ENCODE assay signal across 9 cellular contexts in the genomic region with DNA sequence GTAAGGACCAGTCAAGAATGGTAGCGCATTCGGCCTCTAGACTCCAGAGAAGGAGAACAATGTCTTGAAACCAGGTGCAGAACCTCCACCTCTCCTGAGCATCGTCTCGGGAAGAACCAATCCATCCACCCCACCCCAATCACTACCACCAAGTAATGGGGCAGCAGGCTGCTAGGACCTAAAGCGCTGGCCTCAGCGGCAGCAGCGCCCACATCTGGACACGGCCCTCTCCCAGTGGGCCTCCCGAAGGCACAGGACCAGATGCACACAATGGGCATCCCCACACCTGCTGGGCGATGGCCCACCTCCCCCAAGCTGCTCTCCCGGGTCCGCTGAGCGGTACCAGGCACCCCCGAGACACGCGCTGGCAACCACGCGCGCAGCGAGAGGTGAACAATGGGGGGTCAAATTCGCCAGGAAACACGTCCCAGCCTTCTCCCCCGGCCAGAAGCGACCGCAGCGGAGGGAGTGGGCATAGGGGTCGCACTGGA. TPM values are rescaled to one million over a fixed set of nuclear protein-coding genes. Genes with fewer than 3 reads are reported as not detected.
DNase-seq lines count a peak whose midpoint lies in the region; ATAC-seq, FAIRE-seq and TF ChIP-seq lines count a peak whose summit lies in the region.
"Had no signal": no experiment of that assay in that cellular context is flagged by ENCODE, and none has a peak within 500 bp of the region (broad histone marks: within the 10 kb centered on the region; RNA-seq: fewer than 3 reads in every experiment).

No MANE protein-coding gene starts in this region.

- peaks cover 34 to 38% of the 10 kb centered on the region in 2 donors for H3K27me3 Mint-ChIP-seq in natural killer cell (ENCODE audit: low read depth in 2 of 2)

- H3K9me3 Mint-ChIP-seq in natural killer cell = peaks cover 2 to 5% of the 10 kb centered on the region in 2 donors

- peak overlapping the region; percentile 85 for H4K5ac ChIP-seq in H1 (ENCODE audit: insufficient read length, low read depth, low read length)

- H3K9me3 ChIP-seq in H1 (ENCODE audit: insufficient read depth in 2 of 2, low read depth in 1 of 2, low read length in 1 of 2) = no peaks in the 10 kb centered on the region
- H3K9me3 ChIP-seq in thyroid gland = no peaks in the 10 kb centered on the region

- H3K27ac ChIP-seq in H1 (ENCODE audit: low read depth, low read length) (peak overlapping the region; percentile 54; the same call in 1 of the 2 replicates), thyroid gland (peak overlapping the region; percentile 61 to 91 (median 81))

- DNase-seq in GM03348 (ENCODE audit: low spot score) = peak; percentile 3
- peak; percentile 64 for DNase-seq in NCI-H2227 (lab: John Stamatoyannopoulos, UW; ENCODE audit: unreplicated experiment)
- DNase-seq in H1 (ENCODE audit: low read depth in 1 of 2, low spot score in 2 of 2) = peak in 1 of 2 experiments; percentile 65
- DNase-seq in medulla oblongata (ENCODE audit: extremely low spot score) = peak; percentile 84
- DNase-seq in thyroid gland = peak; percentile 44 to 47
- DNase-seq in natural killer cell = no peak
- DNase-seq in GM19238 (ENCODE audit: insufficient read length, low spot score) = no peak
- DNase-seq in posterior vena cava (ENCODE audit: low spot score) = no peak

- TF ChIP-seq EP300 in H1 (IDR thresholded peaks at IDR 0.05; ENCODE audit: borderline replicate concordance in 1 of 2, low read depth in 2 of 2, low read length in 2 of 2) = no peak

- ATAC-seq in natural killer cell = no peak

- peak overlapping the region; percentile 62; the same call in 1 of the 2 replicates for H2BK15ac ChIP-seq in H1 (ENCODE audit: low read length)

- H3K36me3 Mint-ChIP-seq in natural killer cell = peaks cover 13% of the 10 kb centered on the region

- H3K4ac ChIP-seq in H1 (replicated peaks; ENCODE audit: insufficient read length, low read depth, low read length) = peak overlapping the region; percentile 80

- H2BK5ac ChIP-seq in H1 (ENCODE audit: low read depth, low read length) = peak overlapping the region; percentile 60; the same call in 1 of the 2 replicates

- H3K27me3 ChIP-seq in H1 (replicated peaks in 1 of 4; ENCODE audit: control insufficient read depth in 3 of 4, extremely low read depth in 1 of 4, insufficient read depth in 3 of 4, low read length in 3 of 4) (no peaks in the 10 kb centered on the region), thyroid gland (no peaks in the 10 kb centered on the region)

- POLR2A ChIA-PET in H1 (lab: Charles Lee; ENCODE audit: partially characterized antibody) = interaction anchor here (0.9 to 1.9 kb wide), 5 partner anchors 11 to 207 kb away, joined by 3 to 5 read pairs (median 3); no protein-coding TSS in a partner anchor

- no peak for TF ChIP-seq POLR2A in H1 (IDR thresholded peaks at IDR 0.05; ENCODE audit: control extremely low read depth in 1 of 2, low read depth in 2 of 2, low read length in 2 of 2)
- no peak for TF ChIP-seq POLR2A in thyroid gland (IDR thresholded peaks at IDR 0.05)

- TF ChIP-seq CTCF in H1 (IDR thresholded peaks at IDR 0.05; ENCODE audit: control extremely low read depth in 1 of 3, insufficient read depth in 1 of 3, low read depth in 1 of 3, low read length in 3 of 3) = no peak
- peak in 1 of 6 experiments; percentile 7 for TF ChIP-seq CTCF in thyroid gland (IDR thresholded peaks at IDR 0.05)
- TF ChIP-seq CTCF in natural killer cell (IDR thresholded peaks at IDR 0.05) = no peak

- H3K79me1 ChIP-seq in H1 (ENCODE audit: low read depth, low read length) = 0 out of 2 replicates have a peak, but pooled peaks cover 2% of the 10 kb centered on the region

- peak overlapping the region; percentile 66 to 88 for H3K4me2 ChIP-seq in H1 (ENCODE audit: insufficient read depth in 1 of 2, low read depth in 2 of 2, low read length in 2 of 2)

- H3K79me2 ChIP-seq in H1 (ENCODE audit: control insufficient read depth in 1 of 2, insufficient read depth in 2 of 2, low read length in 2 of 2) = peaks cover 7 to 52% of the 10 kb centered on the region in 2 experiments; a peak in 3 of 4 replicates

- H4K8ac ChIP-seq in H1 (ENCODE audit: extremely low read depth, insufficient read depth, low read length) = peak overlapping the region; percentile 80

- peaks cover 1% of the 10 kb centered on the region in 2 experiments for H4K20me1 ChIP-seq in H1 (replicated peaks in 1 of 2; ENCODE audit: control insufficient read depth in 1 of 2, insufficient read depth in 2 of 2, low read length in 2 of 2)

- H3K18ac ChIP-seq in H1 (ENCODE audit: extremely low read depth, low read length) = peak overlapping the region; percentile 88

- no peak for FAIRE-seq in H1 (lab: Jason Lieb, UNC)

- peak overlapping the region; percentile 71 to 85 (median 76) for H3K9ac ChIP-seq in H1 (replicated peaks in 1 of 4; ENCODE audit: extremely low read depth in 1 of 4, low read depth in 3 of 4, low read length in 3 of 4)

- H2BK12ac ChIP-seq in H1 (ENCODE audit: low read depth, low read length) = peak overlapping the region; percentile 88; the same call in 1 of the 2 replicates

- peak overlapping the region; percentile 32; the same call in 1 of the 2 replicates for H2AFZ ChIP-seq in H1 (ENCODE audit: low read length)

- H3K4me1 Mint-ChIP-seq in natural killer cell = peaks cover 4 to 10% of the 10 kb centered on the region in 2 donors

- H3K27ac Mint-ChIP-seq in natural killer cell = no peak overlapping the region

- H2AK5ac ChIP-seq in H1 (ENCODE audit: low read depth, low read length) = no peak overlapping the region

- H3K4me3 Mint-ChIP-seq in natural killer cell = no peak overlapping the region

- peak overlapping the region; percentile 73; the same call in 1 of the 2 replicates for H2BK20ac ChIP-seq in H1 (ENCODE audit: low read length)

- H3K36me3 ChIP-seq in H1 (ENCODE audit: control insufficient read depth in 2 of 4, insufficient read depth in 4 of 4, low read length in 3 of 4) (peaks cover 0 to 2% (median 0%) of the 10 kb centered on the region in 4 experiments; a peak in 1 of 8 replicates), thyroid gland (no peaks in the 10 kb centered on the region)

- H2BK120ac ChIP-seq in H1 (replicated peaks; ENCODE audit: low read depth, low read length) = peak overlapping the region; percentile 88

- H3K56ac ChIP-seq in H1 (replicated peaks; ENCODE audit: insufficient read length, low read depth, low read length) = peak overlapping the region; percentile 87

- peaks cover 13% of the 10 kb centered on the region for H3K23me2 ChIP-seq in H1 (ENCODE audit: low read depth, low read length)

- H3K4me1 ChIP-seq in H1 (replicated peaks in 1 of 4; ENCODE audit: control insufficient read depth in 3 of 4, insufficient read depth in 4 of 4, low read length in 3 of 4) (peaks cover 4 to 23% (median 11%) of the 10 kb centered on the region in 4 experiments; a peak in 6 of 7 replicates), thyroid gland (no peaks in the 10 kb centered on the region)

- H4K91ac ChIP-seq in H1 (replicated peaks; ENCODE audit: insufficient read length, low read length) = peak overlapping the region; percentile 92

- H3K4me3 ChIP-seq in H1 (ENCODE audit: extremely low read depth in 1 of 4, insufficient read depth in 2 of 4, low read depth in 3 of 4, low read length in 4 of 4) = peak overlapping the region; percentile 88 to 98 (median 96)
- H3K4me3 ChIP-seq in thyroid gland (replicated peaks in 1 of 3) = peak overlapping the region; percentile 75 to 90 (median 78)

- WGBS in H1 (ENCODE audit: extremely low coverage in 1 of 2, insufficient coverage in 1 of 2, insufficient read length in 1 of 2, insufficient replicate concordance in 2 of 2, low coverage in 1 of 2, low lambda C conversion rate in 2 of 2, missing lambda C conversion rate in 1 of 2), 2 experiments = 0% methylated on average over 22 of the region's 27 CpGs; no CpG with 5 or more reads in 1 of the 2 experiments
- 4 to 8% methylated on average over 7 to 10 of the region's 27 CpGs for WGBS in thyroid gland, 2 donors

- H3K23ac ChIP-seq in H1 (ENCODE audit: insufficient read length) = no peak overlapping the region

- H3K14ac ChIP-seq in H1 (ENCODE audit: insufficient read length) = no peak overlapping the region

- 0 out of 4 replicates have a peak, but pooled peaks of 1 of the 2 experiments have one; percentile 8 for TF ChIP-seq RAD21 in H1 (IDR thresholded peaks at IDR 0.05 in 1 of 2, conservative IDR thresholded peaks at IDR 0.05 in 1 of 2; ENCODE audit: low read depth in 2 of 2, low read length in 2 of 2)

- CTCF ChIA-PET in H1 (lab: Charles Lee; ENCODE audit: partially characterized antibody) = interaction anchor here (1.0 to 1.6 kb wide), 7 partner anchors 8 to 84 kb away, joined by 3 to 8 read pairs (median 5); no protein-coding TSS in a partner anchor

- intact Hi-C loops in thyroid gland (cut with DNase I) = loop anchor here (10.0 kb wide), 1 partner anchor 118 kb away; no protein-coding TSS in a partner anchor
- intact Hi-C loops in natural killer cell (cut with micrococcal nuclease) = no loop called here
- intact Hi-C loops in posterior vena cava (cut with DNase I) = loop anchor here (10.0 kb wide), 2 partner anchors 98 to 118 kb away; no protein-coding TSS in a partner anchor

TF ChIP-seq in H1, 55 proteins besides CTCF, POLR2A, EP300 and RAD21 (continues in another document):
- TF ChIP-seq CTBP2 (IDR thresholded peaks at IDR 0.05; ENCODE audit: borderline replicate concordance, insufficient read depth, insufficient read length, low read length) (peak; percentile 23), KDM1A (IDR thresholded peaks at IDR 0.05; ENCODE audit: borderline replicate concordance, low read length) (0 out of 2 replicates have a peak, but pooled peaks have one; percentile 1), RFX5 (IDR thresholded peaks at IDR 0.05; ENCODE audit: borderline replicate concordance, low read depth, low read length) (no peak), EGR1 (IDR thresholded peaks at IDR 0.05; ENCODE audit: borderline replicate concordance, low read depth, low read length) (no peak), RBBP5 (IDR thresholded peaks at IDR 0.05; ENCODE audit: borderline replicate concordance, low read depth, low read length) (0 out of 2 replicates have a peak, but pooled peaks have one; percentile 54), SIN3A (conservative IDR thresholded peaks at IDR 0.05 in 1 of 2, IDR thresholded peaks at IDR 0.05 in 1 of 2; ENCODE audit: low read depth in 1 of 2, low read length in 2 of 2) (no peak), SAP30 (IDR thresholded peaks at IDR 0.05; ENCODE audit: insufficient read depth, insufficient replicate concordance, low read length) (peak; percentile 2), GTF2F1 (IDR thresholded peaks at IDR 0.05; ENCODE audit: borderline replicate concordance, low read depth, low read length) (no peak)

RNA-seq across cellular contexts. Expression of gene CTTNBP2, which starts 0.6 kb away (rescaled TPM):
- 30.9 and 35.1 TPM in 2 replicates for total RNA-seq in H1 (2021; fragmentation: NEBNext Ultra II Directional; extraction: Animal tissue kit (Norgen Biotek cat#: 25700))
- 13.0 and 15.3 TPM in 2 replicates for polyA plus RNA-seq in H1 (2011; rRNA removed)
- polyA plus RNA-seq in H1 (2011; cell fraction: cytosol; rRNA removed) = 17.2 TPM
- polyA plus RNA-seq in H1 (2011; cell fraction: nucleus; rRNA removed) = 28.1 TPM
- 16.4 to 24.1 TPM (median 19.3 TPM) in 4 replicates for polyA plus RNA-seq in H1 (2012, experiment 1 of 2)
- 1.1 TPM for polyA plus RNA-seq in H1 (2012, experiment 2 of 2)
- polyA plus RNA-seq in H1 (2013, experiment 1 of 2) = 13.7 TPM
- 13.3 TPM for polyA plus RNA-seq in H1 (2013, experiment 2 of 2)
- polyA minus RNA-seq in H1 (2011; rRNA and poly(A)+ RNA removed) = 44.0 and 63.2 TPM in 2 replicates
- 12.7 TPM for polyA minus RNA-seq in H1 (2011; cell fraction: cytosol; rRNA and poly(A)+ RNA removed)
- 52.1 TPM for polyA minus RNA-seq in H1 (2011; cell fraction: nucleus; rRNA and poly(A)+ RNA removed)
- total RNA-seq in thyroid gland (10 to 100 TPM; 13.8 to 19.4 (median 17.6) TPM), natural killer cell (under 1 TPM in 1 of 3 donors, not detected in 2; 0.10 TPM), posterior vena cava (1 to 10 TPM; 7.9 to 9.1 TPM)
- total RNA-seq: pulmonary artery endothelial cell had no signal

Comparison
In these comparisons a context has a peak if more than half of its experiments do, and no peak if none do; other contexts are left out.
1. DNase-seq: peak in GM03348 (single experiment), NCI-H2227 (single experiment), medulla oblongata (single experiment) and thyroid gland (2 of 2); none in natural killer cell (single experiment), GM19238 (single experiment) and posterior vena cava (single experiment).
2. RNA of gene CTTNBP2, which starts 0.6 kb away (total RNA-seq): 30.9 to 35.1 TPM in H1, 13.8 to 19.4 TPM in thyroid gland and 7.9 to 9.1 TPM in posterior vena cava; 0.10 TPM in natural killer cell; every median in the first group is over 4 times any median in the second.